Comparison of ENCODE assay signal across 1 cellular context in genomic region chr5:160230686-160231527, GRCh38.
TF ChIP-seq lines count a peak whose summit lies in the region.

No MANE protein-coding gene starts in this region.

TF ChIP-seq in GM12878, 131 proteins besides CTCF, POLR2A, EP300 and RAD21 (continued from another document):
- TF ChIP-seq ZNF687 (IDR thresholded peaks at IDR 0.05) (peak; percentile 99), NRF1 (conservative IDR thresholded peaks at IDR 0.05; ENCODE audit: low read depth, low read length) (no peak), ZNF24 (IDR thresholded peaks at IDR 0.05) (no peak), MLLT1 (IDR thresholded peaks at IDR 0.05) (peak; percentile 11), TCF12 (IDR thresholded peaks at IDR 0.05; ENCODE audit: low read depth, low read length) (no peak), JUNB (IDR thresholded peaks at IDR 0.05) (no peak), ZNF217 (IDR thresholded peaks at IDR 0.05) (no peak), HSF1 (IDR thresholded peaks at IDR 0.05; ENCODE audit: low read depth, low read length) (no peak), MEF2B (IDR thresholded peaks at IDR 0.05; ENCODE audit: partially characterized antibody, poor library complexity, severe bottlenecking) (peak; percentile 30), MYC (IDR thresholded peaks at IDR 0.05; ENCODE audit: insufficient read depth, insufficient read length, insufficient replicate concordance, low read length, severe bottlenecking) (no peak), TCF7 (IDR thresholded peaks at IDR 0.05; ENCODE audit: borderline replicate concordance) (no peak), NR2C1 (IDR thresholded peaks at IDR 0.05) (no peak), SMC3 (IDR thresholded peaks at IDR 0.05; ENCODE audit: borderline replicate concordance, low read length) (no peak), RB1 (IDR thresholded peaks at IDR 0.05; ENCODE audit: borderline replicate concordance) (no peak), NBN (IDR thresholded peaks at IDR 0.05) (no peak), LARP7 (IDR thresholded peaks at IDR 0.05) (no peak), ZNF622 (IDR thresholded peaks at IDR 0.05) (no peak), BCL11A (IDR thresholded peaks at IDR 0.05; ENCODE audit: low read depth, low read length) (no peak), FOS (IDR thresholded peaks at IDR 0.05; ENCODE audit: borderline replicate concordance, extremely low read depth, insufficient read length) (no peak), RELA (IDR thresholded peaks at IDR 0.05; ENCODE audit: borderline replicate concordance, partially characterized antibody) (no peak), PKNOX1 (IDR thresholded peaks at IDR 0.05) (0 out of 2 replicates have a peak, but pooled peaks have one; percentile 18), FOXM1 (IDR thresholded peaks at IDR 0.05; ENCODE audit: low read depth, low read length) (no peak; the same call in 1 of the 2 replicates), HDGF (IDR thresholded peaks at IDR 0.05) (0 out of 2 replicates have a peak, but pooled peaks have one; percentile 10), E2F8 (IDR thresholded peaks at IDR 0.05; ENCODE audit: low read depth, partially characterized antibody) (no peak), IKZF1 (conservative IDR thresholded peaks at IDR 0.05) (peak; percentile 72), ATF2 (IDR thresholded peaks at IDR 0.05; ENCODE audit: low read length) (no peak), ZNF207 (IDR thresholded peaks at IDR 0.05; ENCODE audit: borderline replicate concordance) (no peak), CHD4 (IDR thresholded peaks at IDR 0.05) (no peak), PRDM15 (CRISPR knock-in tag; IDR thresholded peaks at IDR 0.05) (no peak), USF2 (IDR thresholded peaks at IDR 0.05; ENCODE audit: borderline replicate concordance, low read depth, low read length) (no peak), TCF3 (IDR thresholded peaks at IDR 0.05; ENCODE audit: borderline replicate concordance, insufficient read depth, low read depth, low read length) (no peak), ZBTB33 (IDR thresholded peaks at IDR 0.05) (peak; percentile 77), ZNF274 (IDR thresholded peaks at IDR 0.05; ENCODE audit: insufficient read depth, insufficient read length) (no peak), SREBF1 (IDR thresholded peaks at IDR 0.05; ENCODE audit: low read length) (no peak)
